Comparison of ENCODE assay signal across 10 cellular contexts in genomic region chr5:123448017-123448617, GRCh38. TPM values are rescaled to one million over a fixed set of nuclear protein-coding genes. Genes with fewer than 3 reads are reported as not detected.
DNase-seq lines count a peak whose midpoint lies in the region; ATAC-seq and TF ChIP-seq lines count a peak whose summit lies in the region.
"Had no signal": no experiment of that assay in that cellular context is flagged by ENCODE, and none has a peak within 500 bp of the region (broad histone marks: within the 10 kb centered on the region; RNA-seq: fewer than 3 reads in every experiment).

No MANE protein-coding gene starts in this region.

- POLR2A ChIA-PET in A673 (lab: Charles Lee; ENCODE audit: low non-redundant PET) = no interaction called here

- no peak overlapping the region for H3K27ac ChIP-seq in A673 (ENCODE audit: low read depth, low read length, poor library complexity, severe bottlenecking)

- H3K4me3 ChIP-seq in A673 (ENCODE audit: low read depth, low read length, poor library complexity, severe bottlenecking) = no peak overlapping the region

- intact Hi-C loops in A673 (cut with micrococcal nuclease; ENCODE audit: unreplicated experiment) (no loop called here), posterior cingulate gyrus (cut with DNase I) (no loop called here), Right ventricle myocardium superior (cut with DNase I) (no loop called here)

- no TSS peak for BruUV-seq in A673 (replicated peaks; lab: Mats Ljungman, UMichigan)

- no peaks in the 10 kb centered on the region for H3K36me3 ChIP-seq in A673 (ENCODE audit: insufficient read depth, low read length, poor library complexity, severe bottlenecking)

- DNase-seq in activated naive CD4-positive, alpha-beta T cell treated with anti-CD3 and anti-CD28 coated beads, Interleukin-2, amount 50 U/mL, for 72 hours (ENCODE audit: low spot score in 2 of 2) = peak in 1 of 2 donors; percentile 29
- no peak for DNase-seq in A673 (ENCODE audit: low spot score)
- no peak for DNase-seq in posterior cingulate gyrus
- DNase-seq in Right ventricle myocardium superior = no peak
- no peak for DNase-seq in NCI-H2227 (lab: John Stamatoyannopoulos, UW; ENCODE audit: unreplicated experiment)
- DNase-seq: OCI-M1, right cardiac atrium had no signal

- H3K27me3 ChIP-seq in A673 (replicated peaks; ENCODE audit: insufficient read depth, low read depth, low read length, poor library complexity) = no peaks in the 10 kb centered on the region

- H3K9me3 ChIP-seq in A673 (ENCODE audit: low read depth, low read length, poor library complexity, severe bottlenecking) = no peaks in the 10 kb centered on the region

- H3K4me1 ChIP-seq in A673 (ENCODE audit: insufficient read depth, low read length, poor library complexity, severe bottlenecking) = peaks cover 35% of the 10 kb centered on the region

- no peaks in the 10 kb centered on the region for H3K9me3 Mint-ChIP-seq in activated naive CD4-positive, alpha-beta T cell treated with anti-CD3 and anti-CD28 coated beads, Interleukin-2, amount 50 U/mL, for 72 hours

- CTCF ChIA-PET in A673 (lab: Charles Lee) = interaction anchor here (0.6 kb wide), 1 partner anchor 25 kb away, joined by 3 read pairs; the partner anchor contains the start of gene CEP120

- peak overlapping the region; percentile 56 to 80 for H3K27ac Mint-ChIP-seq in activated naive CD4-positive, alpha-beta T cell treated with anti-CD3 and anti-CD28 coated beads, Interleukin-2, amount 50 U/mL, for 72 hours

- no peak for TF ChIP-seq CTCF in A673 (conservative IDR thresholded peaks at IDR 0.05; ENCODE audit: low read depth, low read length)

- H3K36me3 Mint-ChIP-seq in activated naive CD4-positive, alpha-beta T cell treated with anti-CD3 and anti-CD28 coated beads, Interleukin-2, amount 50 U/mL, for 72 hours = no peaks in the 10 kb centered on the region

- peak; percentile 89 for ATAC-seq in GM18508 (IDR thresholded peaks at IDR 0.05; ENCODE audit: insufficient read depth, unreplicated experiment)
- ATAC-seq in GM19455 (IDR thresholded peaks at IDR 0.05; ENCODE audit: unreplicated experiment) = peak; percentile 91
- ATAC-seq in HG03045 (IDR thresholded peaks at IDR 0.05; ENCODE audit: unreplicated experiment) = peak; percentile 82
- peak; percentile 94 for ATAC-seq in activated naive CD4-positive, alpha-beta T cell treated with anti-CD3 and anti-CD28 coated beads, Interleukin-2, amount 50 U/mL, for 72 hours
- no peak for ATAC-seq in Right ventricle myocardium superior (ENCODE audit: poor library complexity)
- ATAC-seq: right cardiac atrium had no signal

RNA-seq across cellular contexts. Expression of gene CEP120, which starts 24.9 kb away (rescaled TPM):
- 10 to 100 TPM; 24.5 to 34.2 TPM for total RNA-seq in activated naive CD4-positive, alpha-beta T cell treated with anti-CD3 and anti-CD28 coated beads, Interleukin-2, amount 50 U/mL, for 72 hours
- total RNA-seq in A673 (2021) = 25.5 and 25.7 TPM in 2 replicates
- 12.8 TPM for total RNA-seq in Right ventricle myocardium superior
